ENCODE assay signal across 33 cellular contexts in the genomic region with DNA sequence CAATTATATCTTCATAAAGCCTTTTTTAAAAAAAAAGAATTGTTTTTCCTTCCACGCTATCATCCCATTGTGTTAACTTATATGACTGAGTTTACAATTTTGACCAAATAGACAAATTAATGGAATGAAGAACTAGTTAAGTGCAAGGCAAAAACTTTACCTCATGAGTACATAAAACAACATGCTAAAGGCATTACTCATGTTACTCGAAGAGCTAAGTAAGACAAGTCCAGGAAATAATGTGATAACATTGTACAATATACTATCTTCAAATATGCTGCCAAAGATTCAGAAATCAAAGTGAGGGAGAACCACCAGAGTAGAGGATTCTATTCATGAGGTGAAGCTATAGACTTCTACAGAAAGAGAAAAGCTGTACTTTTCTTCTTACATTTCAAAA. TPM values are rescaled to one million over a fixed set of nuclear protein-coding genes. Genes with fewer than 3 reads are reported as not detected.
DNase-seq lines count a peak whose midpoint lies in the region; ATAC-seq and TF ChIP-seq lines count a peak whose summit lies in the region.
"Had no signal": no experiment of that assay in that cellular context is flagged by ENCODE, and none has a peak within 500 bp of the region (broad histone marks: within the 10 kb centered on the region; RNA-seq: fewer than 3 reads in every experiment).

No MANE protein-coding gene starts in this region.

- BruUV-seq in IMR-90 (replicated peaks; lab: Mats Ljungman, UMichigan) = no TSS peak

- H2AK9ac ChIP-seq in IMR-90 (replicated peaks; ENCODE audit: low read depth, low read length, poor library complexity) = no peak overlapping the region

- peaks cover 9% of the 10 kb centered on the region for H4K20me1 ChIP-seq in IMR-90 (ENCODE audit: insufficient read depth, low read length)

- H3K56ac ChIP-seq in IMR-90 (ENCODE audit: extremely low read depth, insufficient read depth, low read length) = no peak overlapping the region

- POLR2A ChIA-PET in IMR-90 (lab: Charles Lee; ENCODE audit: unreplicated experiment) = no interaction called here

- H2BK20ac ChIP-seq in IMR-90 (ENCODE audit: low read depth, low read length) = no peak overlapping the region

- H3K27me3 ChIP-seq in ACC112 (ENCODE audit: insufficient read depth, low read length) (no peaks in the 10 kb centered on the region), IMR-90 (ENCODE audit: control insufficient read depth, insufficient read depth, low read length) (no peaks in the 10 kb centered on the region), foreskin keratinocyte (no peaks in the 10 kb centered on the region)
- H3K27me3 ChIP-seq: cardiac muscle cell, esophagus squamous epithelium, left lung, pancreas, SJCRH30, suprapubic skin had no signal

- no peak overlapping the region for H2BK120ac ChIP-seq in IMR-90 (ENCODE audit: low read depth, low read length)

- no peak overlapping the region for H2AFZ ChIP-seq in ACC112 (ENCODE audit: low read length, unreplicated experiment)
- H2AFZ ChIP-seq in IMR-90 (replicated peaks; ENCODE audit: low read length, poor library complexity) = no peak overlapping the region

- dilution Hi-C loops in IMR-90 (cut with HindIII; ENCODE audit: low sequenced_read_pairs, unreplicated experiment) = no loop called here

- H3K4me1 ChIP-seq in ACC112 (ENCODE audit: control insufficient read depth, insufficient read depth, low read length, unreplicated experiment) = peaks cover 29% of the 10 kb centered on the region
- H3K4me1 ChIP-seq in IMR-90 (ENCODE audit: control insufficient read depth, insufficient read depth, low read length) = peaks cover 3% of the 10 kb centered on the region
- peaks cover 16% of the 10 kb centered on the region for H3K4me1 ChIP-seq in foreskin keratinocyte
- H3K4me1 ChIP-seq: esophagus squamous epithelium, pancreas, SJCRH30 had no signal

- no peaks in the 10 kb centered on the region for H3K9me3 ChIP-seq in IMR-90 (ENCODE audit: control insufficient read depth, insufficient read depth, low read length)
- H3K9me3 ChIP-seq: esophagus squamous epithelium, left lung, pancreas, SJCRH30, suprapubic skin had no signal

- peak; percentile 53 for DNase-seq in IMR-90
- DNase-seq in chondrocyte (ENCODE audit: low spot score) = no peak
- DNase-seq in foreskin keratinocyte = peak in 1 of 2 donors; percentile 62
- no peak for DNase-seq in NK-92 (lab: John Stamatoyannopoulos, UW; ENCODE audit: unreplicated experiment)
- DNase-seq in DMS114 treated with DMSO at 0.1 percent for 48 hours (lab: John Stamatoyannopoulos, UW; ENCODE audit: unreplicated experiment) = no peak
- no peak for DNase-seq in HUDEP-2 (lab: John Stamatoyannopoulos, UW; ENCODE audit: unreplicated experiment in 76 of 76)
- DNase-seq: activated CD4-positive, alpha-beta T cell treated with anti-CD3 and anti-CD28 coated beads for 36 hours; activated naive CD4-positive, alpha-beta T cell treated with anti-CD3 and anti-CD28 coated beads, Interleukin-2, amount 50 U/mL, for 16 hours; AML-193; amygdala; CD4-positive, alpha-beta T cell; esophagus squamous epithelium; immature natural killer cell; left lung; NCI-H146; NCI-H2107; NCI-H446 treated with DMSO at 0.1 percent for 48 hours; NCI-H82; pancreas; retina; SJCRH30; small intestine; stimulated activated naive CD4-positive, alpha-beta T cell treated with Interleukin-2 at 50 U/mL for 16 hours; T-helper 9 cell had no signal

- H3K36me3 ChIP-seq in ACC112 (ENCODE audit: insufficient read depth, low read length) = no peaks in the 10 kb centered on the region
- H3K36me3 ChIP-seq in IMR-90 (ENCODE audit: control insufficient read depth, insufficient read depth, low read length) = peaks cover 20% of the 10 kb centered on the region
- H3K36me3 ChIP-seq: cardiac muscle cell, esophagus squamous epithelium, left lung, pancreas, SJCRH30, suprapubic skin had no signal

- no peak overlapping the region for H4K91ac ChIP-seq in IMR-90 (ENCODE audit: insufficient read depth, low read depth, low read length)

- CTCF ChIA-PET in IMR-90 (lab: Yijun Ruan, JAX) = interaction anchor here (0.5 kb wide), 1 partner anchor 261 kb away, joined by 3 read pairs; no protein-coding TSS in a partner anchor

- no peak overlapping the region for H4K5ac ChIP-seq in IMR-90 (ENCODE audit: low read depth, low read length)

- H3K4me1 Mint-ChIP-seq in chondrocyte (ENCODE audit: low read depth) = peaks cover 41% of the 10 kb centered on the region
- H3K4me1 Mint-ChIP-seq: memory B cell, neural crest cell had no signal

- no peaks in the 10 kb centered on the region for H3K79me2 ChIP-seq in ACC112 (ENCODE audit: control insufficient read depth, insufficient read depth, low read length, unreplicated experiment)

- ATAC-seq in IMR-90 (ENCODE audit: low read depth) = peak; percentile 4; the same call in 1 of the 2 replicates
- ATAC-seq in foreskin keratinocyte = peak; percentile 34
- ATAC-seq in GM19397 (IDR thresholded peaks at IDR 0.05; ENCODE audit: unreplicated experiment) = no peak
- ATAC-seq: activated CD4-positive, alpha-beta T cell treated with anti-CD3 and anti-CD28 coated beads for 36 hours; left lung; pancreas had no signal

- no peak overlapping the region for H3K18ac ChIP-seq in IMR-90 (ENCODE audit: low read depth, low read length)

- WGBS in IMR-90 (ENCODE audit: extremely low coverage in 2 of 2, insufficient read length in 1 of 2), 2 experiments = no CpG with 5 or more reads among the region's 2 CpGs

- no peak overlapping the region for H3K23ac ChIP-seq in IMR-90 (ENCODE audit: low read depth, low read length)

- no peak overlapping the region for H3K4ac ChIP-seq in IMR-90 (ENCODE audit: low read depth, low read length)

- H3K9ac ChIP-seq in IMR-90 (ENCODE audit: low read depth, low read length) = no peak overlapping the region

- H3K79me1 ChIP-seq in IMR-90 (ENCODE audit: low read depth in 1 of 2, low read length in 2 of 2) = peaks cover 0 to 5% of the 10 kb centered on the region in 2 experiments; a peak in 2 of 4 replicates

- no peak overlapping the region for H2BK15ac ChIP-seq in IMR-90 (ENCODE audit: low read depth, low read length)

- no peak overlapping the region for H3K4me2 ChIP-seq in IMR-90 (ENCODE audit: low read depth, low read length)

- TF ChIP-seq RAD21 in IMR-90 (IDR thresholded peaks at IDR 0.05; ENCODE audit: low read length) = no peak

- H3K9me1 ChIP-seq in IMR-90 (ENCODE audit: insufficient read depth, low read length) = peaks cover 8% of the 10 kb centered on the region; the same call in 1 of the 2 replicates

- peak overlapping the region; percentile 6 for H3K27ac Mint-ChIP-seq in chondrocyte (ENCODE audit: unreplicated experiment)
- H3K27ac Mint-ChIP-seq: immature natural killer cell, memory B cell had no signal

- H3K36me3 Mint-ChIP-seq in chondrocyte (ENCODE audit: low read depth) = peaks cover 2% of the 10 kb centered on the region
- H3K36me3 Mint-ChIP-seq: immature natural killer cell, memory B cell had no signal

- H3K9me3 Mint-ChIP-seq in chondrocyte (ENCODE audit: low read depth) = peaks cover 6% of the 10 kb centered on the region
- H3K9me3 Mint-ChIP-seq: CD4-positive, alpha-beta T cell; immature natural killer cell; neural crest cell had no signal

- TF ChIP-seq CTCF in IMR-90 (conservative IDR thresholded peaks at IDR 0.05; ENCODE audit: low read depth, low read length) (no peak), chondrocyte (IDR thresholded peaks at IDR 0.05) (no peak), foreskin keratinocyte (conservative IDR thresholded peaks at IDR 0.05) (no peak)

- no peak for TF ChIP-seq POLR2A in IMR-90 (IDR thresholded peaks at IDR 0.05; ENCODE audit: low read depth, low read length)

- intact Hi-C loops in IMR-90 (cut with micrococcal nuclease) = loop anchor here (10.0 kb wide), 2 partner anchors 473 to 773 kb away; no protein-coding TSS in a partner anchor

- H4K8ac ChIP-seq in IMR-90 (ENCODE audit: low read depth in 2 of 2, low read length in 2 of 2) = no peak overlapping the region

- H2BK5ac ChIP-seq in IMR-90 (ENCODE audit: low read depth, low read length, poor library complexity, severe bottlenecking) = no peak overlapping the region

- H3K14ac ChIP-seq in IMR-90 (replicated peaks; ENCODE audit: low read depth, low read length) = no peak overlapping the region

- in situ Hi-C loops in IMR-90 (cut with MboI; ENCODE audit: low sequenced_read_pairs) = loop anchor here (25.0 kb wide), 1 partner anchor 466 kb away; no protein-coding TSS in a partner anchor

- no peak overlapping the region for H3K4me3 ChIP-seq in ACC112 (ENCODE audit: low read depth, low read length)
- no peak overlapping the region for H3K4me3 ChIP-seq in IMR-90 (ENCODE audit: insufficient read depth, low read depth, low read length)
- H3K4me3 ChIP-seq: cardiac muscle cell, esophagus squamous epithelium, left lung, pancreas, SJCRH30, suprapubic skin had no signal

- no peak overlapping the region for H3K4me3 Mint-ChIP-seq in chondrocyte (ENCODE audit: unreplicated experiment)
- H3K4me3 Mint-ChIP-seq: activated CD4-positive, alpha-beta T cell treated with anti-CD3 and anti-CD28 coated beads for 36 hours; CD4-positive, alpha-beta T cell; immature natural killer cell; memory B cell; neural crest cell had no signal

- H3K27ac ChIP-seq in ACC112 (ENCODE audit: low read depth, low read length) (peak overlapping the region; percentile 27), IMR-90 (ENCODE audit: insufficient read depth, low read length) (no peak overlapping the region), foreskin keratinocyte (no peak overlapping the region)
- H3K27ac ChIP-seq: cardiac muscle cell, esophagus squamous epithelium, left lung, pancreas, SJCRH30, suprapubic skin had no signal

- H2AK5ac ChIP-seq in IMR-90 (ENCODE audit: low read depth, low read length) = no peak overlapping the region

- no peaks in the 10 kb centered on the region for H3K27me3 Mint-ChIP-seq in chondrocyte (ENCODE audit: low read depth)

TF ChIP-seq in IMR-90, 13 proteins besides CTCF, POLR2A, EP300 and RAD21 (continues in another document):
- TF ChIP-seq BHLHE40 (IDR thresholded peaks at IDR 0.05; ENCODE audit: low read depth, low read length) = no peak
- TF ChIP-seq RFX5 (IDR thresholded peaks at IDR 0.05; ENCODE audit: low read depth, low read length) = no peak
- TF ChIP-seq, protein P1, sequence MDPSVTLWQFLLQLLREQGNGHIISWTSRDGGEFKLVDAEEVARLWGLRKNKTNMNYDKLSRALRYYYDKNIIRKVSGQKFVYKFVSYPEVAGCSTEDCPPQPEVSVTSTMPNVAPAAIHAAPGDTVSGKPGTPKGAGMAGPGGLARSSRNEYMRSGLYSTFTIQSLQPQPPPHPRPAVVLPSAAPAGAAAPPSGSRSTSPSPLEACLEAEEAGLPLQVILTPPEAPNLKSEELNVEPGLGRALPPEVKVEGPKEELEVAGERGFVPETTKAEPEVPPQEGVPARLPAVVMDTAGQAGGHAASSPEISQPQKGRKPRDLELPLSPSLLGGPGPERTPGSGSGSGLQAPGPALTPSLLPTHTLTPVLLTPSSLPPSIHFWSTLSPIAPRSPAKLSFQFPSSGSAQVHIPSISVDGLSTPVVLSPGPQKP (IDR thresholded peaks at IDR 0.05; ENCODE audit: borderline replicate concordance, low read depth, low read length) = no peak

RNA-seq across cellular contexts. Expression of a gene that starts 24.2 kb away (rescaled TPM):
- total RNA-seq in IMR-90 (2012; rRNA removed) (0.18 and 0.28 TPM in 2 replicates), chondrocyte (not detected in 3 replicates), foreskin keratinocyte (not detected in 2 replicates)
- polyA plus RNA-seq in IMR-90 (2012; rRNA removed) (0.09 and 0.12 TPM in 2 replicates), foreskin keratinocyte (not detected in 2 replicates)
- polyA plus RNA-seq in IMR-90 (2012; cell fraction: cytosol; rRNA removed) = 0.04 TPM in 1 of 2 replicates, not detected in the other
- polyA plus RNA-seq in IMR-90 (2012; cell fraction: nucleus; rRNA removed; ENCODE audit: low replicate concordance) = 0.16 TPM in 1 of 2 replicates, not detected in the other
- total RNA-seq: A172; activated CD4-positive, alpha-beta T cell treated with anti-CD3 and anti-CD28 coated beads for 36 hours; activated T-helper 2 cell treated with anti-CD3 and anti-CD28 coated beads, Interferon-gamma antibody, Interleukin-2, Interleukin-4, amounts not matched to agents 10 μg/mL and 5 μg/mL and 100 μg/mL, durations not matched to agents 14 hours and 24 hours and 36 hours; CD4-positive, alpha-beta T cell; Daoy; SJCRH30 had no signal
- polyA plus RNA-seq: immature natural killer cell had no signal
